Comparison of ENCODE assay signal across 19 cellular contexts in the genomic region with DNA sequence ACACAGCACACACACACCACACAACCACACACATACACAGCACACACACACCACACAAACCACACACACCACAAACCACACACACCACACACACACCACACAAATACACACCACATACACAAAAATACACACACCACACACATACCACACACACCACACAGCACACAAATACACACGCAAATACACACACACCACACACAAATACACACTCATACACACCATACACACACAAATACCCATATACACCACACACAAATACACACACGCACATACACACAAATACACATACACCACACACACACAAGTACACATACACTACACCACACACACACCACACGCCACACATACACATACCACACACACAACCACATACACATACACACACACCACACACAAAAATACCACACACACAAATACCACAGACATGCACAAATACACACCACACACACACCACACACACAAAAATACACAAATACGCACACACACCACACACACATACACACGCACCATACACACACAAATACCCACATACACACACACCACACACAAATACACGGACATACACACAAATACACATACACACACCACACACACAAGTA.
"Had no signal": no experiment of that assay in that cellular context is flagged by ENCODE, and none has a peak within 500 bp of the region (broad histone marks: within the 10 kb centered on the region; RNA-seq: fewer than 3 reads in every experiment).

No MANE protein-coding gene starts in this region.

- ATAC-seq: pancreas; stimulated activated naive B cell treated with anti-CD40 and anti-IgM and Interleukin-4, amounts not matched to agents 10 μg/mL and 1 μg/mL and 100 μg/mL, for 72 hours had no signal

- H3K27me3 ChIP-seq: brain microvascular endothelial cell, pancreas, testis, upper lobe of left lung had no signal

- DNase-seq: activated CD4-positive, alpha-beta T cell treated with anti-CD3 and anti-CD28 coated beads, Interleukin-2, amount 10 ng/mL, durations not matched to agents 7 days and 5 days; activated CD4-positive, CD25-positive, alpha-beta regulatory T cell treated with anti-CD3 and anti-CD28 coated beads, Interleukin-2, amount 50 U/mL, for 72 hours; activated gamma-delta T cell treated with Interleukin-2 at 50 U/mL for 16 hours; activated T-cell treated with anti-CD3 and anti-CD28 coated beads, Interleukin-2, amount 50 U/mL, for 1 hour; brain microvascular endothelial cell; central memory CD4-positive, alpha-beta T cell; effector memory CD4-positive, alpha-beta T cell; foreskin melanocyte; immature natural killer cell; pancreas; stimulated activated CD4-positive, alpha-beta T cell treated with anti-CD3 and anti-CD28 coated beads, Interleukin-2, amount 100 ng/mL, for 48 hours; stimulated activated CD8-positive, alpha-beta memory T cell treated with anti-CD3 and anti-CD28 coated beads, Interleukin-4, amount 100 ng/mL, for 48 hours; stimulated activated naive B cell treated with anti-CD40 and anti-IgM and Interleukin-4, amounts not matched to agents 10 μg/mL and 1 μg/mL and 100 μg/mL, for 72 hours; T-helper 1 cell; upper lobe of left lung; WERI-Rb-1 had no signal

- H3K4me3 ChIP-seq: pancreas, testis, upper lobe of left lung had no signal

- H3K27ac ChIP-seq: brain microvascular endothelial cell, neutrophil, pancreas, testis, upper lobe of left lung, WERI-Rb-1 had no signal

- H3K36me3 ChIP-seq: brain microvascular endothelial cell, neutrophil, pancreas, upper lobe of left lung, WERI-Rb-1 had no signal

- FAIRE-seq: pancreas, TTC549 had no signal

- H3K4me1 ChIP-seq: pancreas, upper lobe of left lung had no signal

- H3K9me3 ChIP-seq: neutrophil, pancreas, testis, upper lobe of left lung had no signal
